Comparison of ENCODE assay signal across 8 cellular contexts in genomic region chr19:10695401-10696398, GRCh38. TPM values are rescaled to one million over a fixed set of nuclear protein-coding genes. Genes with fewer than 3 reads are reported as not detected.
DNase-seq lines count a peak whose midpoint lies in the region; ATAC-seq and TF ChIP-seq lines count a peak whose summit lies in the region.

No MANE protein-coding gene starts in this region.

- no peaks in the 10 kb centered on the region for H3K27me3 ChIP-seq in BE2C

- DNase-seq in BE2C (peak; percentile 98), LHCN-M2 (ENCODE audit: low read depth) (peak; percentile 68), RPMI7951 (ENCODE audit: low read depth) (peak; percentile 94), fibroblast of gingiva (ENCODE audit: low read depth) (peak; percentile 88), natural killer cell (peak; percentile 81)
- DNase-seq in activated T-helper 1 cell treated with anti-CD3 and anti-CD28 coated beads, Interleukin-12 subunit alpha, Interleukin-12 subunit beta, Interleukin-2, Interleukin-4 antibody, amounts not matched to agents 30 ng/mL and 10 ng/mL and 1 ng/mL, durations not matched to agents 14 hours and 24 hours and 36 hours (ENCODE audit: low spot score), result peak; percentile 91
- peak; percentile 82 to 92 for DNase-seq in stimulated activated effector memory CD8-positive, alpha-beta T cell treated with anti-CD3 and anti-CD28 coated beads, Interleukin-12 subunit alpha, Interleukin-12 subunit beta, amount 100 ng/mL, for 72 hours (ENCODE audit: low spot score in 2 of 2)

- H3K9me3 Mint-ChIP-seq in activated T-helper 1 cell treated with anti-CD3 and anti-CD28 coated beads, Interleukin-12 subunit alpha, Interleukin-12 subunit beta, Interleukin-2, Interleukin-4 antibody, amounts not matched to agents 30 ng/mL and 10 ng/mL and 1 ng/mL, durations not matched to agents 14 hours and 24 hours and 36 hours, result no peaks in the 10 kb centered on the region
- no peaks in the 10 kb centered on the region for H3K9me3 Mint-ChIP-seq in natural killer cell
- H3K9me3 Mint-ChIP-seq in stimulated activated effector memory CD8-positive, alpha-beta T cell treated with anti-CD3 and anti-CD28 coated beads, Interleukin-12 subunit alpha, Interleukin-12 subunit beta, amount 100 ng/mL, for 72 hours, result no peaks in the 10 kb centered on the region

- peak overlapping the region; percentile 55 for H3K4me3 Mint-ChIP-seq in activated T-helper 1 cell treated with anti-CD3 and anti-CD28 coated beads, Interleukin-12 subunit alpha, Interleukin-12 subunit beta, Interleukin-2, Interleukin-4 antibody, amounts not matched to agents 30 ng/mL and 10 ng/mL and 1 ng/mL, durations not matched to agents 14 hours and 24 hours and 36 hours
- H3K4me3 Mint-ChIP-seq in natural killer cell, result peak overlapping the region; percentile 96
- H3K4me3 Mint-ChIP-seq in stimulated activated effector memory CD8-positive, alpha-beta T cell treated with anti-CD3 and anti-CD28 coated beads, Interleukin-12 subunit alpha, Interleukin-12 subunit beta, amount 100 ng/mL, for 72 hours, result peak overlapping the region; percentile 82

- peaks cover 15% of the 10 kb centered on the region for H3K36me3 Mint-ChIP-seq in activated T-helper 1 cell treated with anti-CD3 and anti-CD28 coated beads, Interleukin-12 subunit alpha, Interleukin-12 subunit beta, Interleukin-2, Interleukin-4 antibody, amounts not matched to agents 30 ng/mL and 10 ng/mL and 1 ng/mL, durations not matched to agents 14 hours and 24 hours and 36 hours (ENCODE audit: low read depth)
- H3K36me3 Mint-ChIP-seq in natural killer cell, result no peaks in the 10 kb centered on the region
- peaks cover 29% of the 10 kb centered on the region for H3K36me3 Mint-ChIP-seq in stimulated activated effector memory CD8-positive, alpha-beta T cell treated with anti-CD3 and anti-CD28 coated beads, Interleukin-12 subunit alpha, Interleukin-12 subunit beta, amount 100 ng/mL, for 72 hours

- H3K27ac Mint-ChIP-seq in activated T-helper 1 cell treated with anti-CD3 and anti-CD28 coated beads, Interleukin-12 subunit alpha, Interleukin-12 subunit beta, Interleukin-2, Interleukin-4 antibody, amounts not matched to agents 30 ng/mL and 10 ng/mL and 1 ng/mL, durations not matched to agents 14 hours and 24 hours and 36 hours, result no peak overlapping the region
- peak overlapping the region; percentile 43 to 88 for H3K27ac Mint-ChIP-seq in natural killer cell
- H3K27ac Mint-ChIP-seq in stimulated activated effector memory CD8-positive, alpha-beta T cell treated with anti-CD3 and anti-CD28 coated beads, Interleukin-12 subunit alpha, Interleukin-12 subunit beta, amount 100 ng/mL, for 72 hours, result peak overlapping the region; percentile 82

- intact Hi-C loops in activated T-helper 1 cell treated with anti-CD3 and anti-CD28 coated beads, Interleukin-12 subunit alpha, Interleukin-12 subunit beta, Interleukin-2, Interleukin-4 antibody, amounts not matched to agents 30 ng/mL and 10 ng/mL and 1 ng/mL, durations not matched to agents 14 hours and 24 hours and 36 hours (cut with micrococcal nuclease), result loop anchor here (1.0 to 10.0 kb wide), 5 partner anchors 93 to 361 kb away; partner anchors contain the start of genes CDC37, ICAM3, KEAP1 and KRI1
- intact Hi-C loops in natural killer cell (cut with micrococcal nuclease), result loop anchor here (5.0 kb wide), 1 partner anchor 38 kb away; no protein-coding TSS in a partner anchor

- H3K36me3 ChIP-seq in BE2C, result peaks cover 24% of the 10 kb centered on the region

- H3K4me1 Mint-ChIP-seq in activated T-helper 1 cell treated with anti-CD3 and anti-CD28 coated beads, Interleukin-12 subunit alpha, Interleukin-12 subunit beta, Interleukin-2, Interleukin-4 antibody, amounts not matched to agents 30 ng/mL and 10 ng/mL and 1 ng/mL, durations not matched to agents 14 hours and 24 hours and 36 hours (ENCODE audit: low read depth), result peaks cover 26% of the 10 kb centered on the region
- peaks cover 18 to 19% of the 10 kb centered on the region in 2 donors for H3K4me1 Mint-ChIP-seq in natural killer cell
- peaks cover 34% of the 10 kb centered on the region for H3K4me1 Mint-ChIP-seq in stimulated activated effector memory CD8-positive, alpha-beta T cell treated with anti-CD3 and anti-CD28 coated beads, Interleukin-12 subunit alpha, Interleukin-12 subunit beta, amount 100 ng/mL, for 72 hours

- no peaks in the 10 kb centered on the region; the same call in 1 of the 2 replicates for H3K4me1 ChIP-seq in BE2C

- TF ChIP-seq CTCF in BE2C (IDR thresholded peaks at IDR 0.05; ENCODE audit: low read depth, low read length), result no peak
- TF ChIP-seq CTCF in natural killer cell (IDR thresholded peaks at IDR 0.05), result no peak

- peaks cover 6% of the 10 kb centered on the region for H3K27me3 Mint-ChIP-seq in activated T-helper 1 cell treated with anti-CD3 and anti-CD28 coated beads, Interleukin-12 subunit alpha, Interleukin-12 subunit beta, Interleukin-2, Interleukin-4 antibody, amounts not matched to agents 30 ng/mL and 10 ng/mL and 1 ng/mL, durations not matched to agents 14 hours and 24 hours and 36 hours (ENCODE audit: insufficient read depth)
- H3K27me3 Mint-ChIP-seq in natural killer cell (ENCODE audit: low read depth in 2 of 2), result peaks cover 3 to 6% of the 10 kb centered on the region in 2 donors

- H3K4me3 ChIP-seq in BE2C (ENCODE audit: low read depth, low read length), result peak overlapping the region; percentile 57

- no peaks in the 10 kb centered on the region for H3K9me3 ChIP-seq in BE2C

- ATAC-seq in GM21360 (IDR thresholded peaks at IDR 0.05; ENCODE audit: unreplicated experiment) (peak; percentile 66), natural killer cell (peak; percentile 93 to 98 (median 98))
- ATAC-seq in stimulated activated effector memory CD8-positive, alpha-beta T cell treated with anti-CD3 and anti-CD28 coated beads, Interleukin-12 subunit alpha, Interleukin-12 subunit beta, amount 100 ng/mL, for 72 hours, result peak; percentile 96

RNA-seq across cellular contexts. Expression of gene QTRT1, which starts 5.5 kb away (rescaled TPM):
- 169 TPM for polyA plus RNA-seq in BE2C (2012; ENCODE audit: insufficient read depth, insufficient read length, low read depth)
- total RNA-seq in LHCN-M2 (2014; rRNA removed), result 37.8 and 41.4 TPM in 2 replicates
- 39.2 TPM for polyA plus RNA-seq in LHCN-M2 (2012)
- total RNA-seq in RPMI7951 (2014; rRNA removed; shearing (Covaris generic)), result 18.4 and 25.5 TPM in 2 replicates
- total RNA-seq in activated T-helper 1 cell treated with anti-CD3 and anti-CD28 coated beads, Interleukin-12 subunit alpha, Interleukin-12 subunit beta, Interleukin-2, Interleukin-4 antibody, amounts not matched to agents 30 ng/mL and 10 ng/mL and 1 ng/mL, durations not matched to agents 14 hours and 24 hours and 36 hours, result 93.7 and 101 TPM in 2 replicates
- 10 to 100 TPM; 29.0 to 37.5 (median 29.9) TPM for total RNA-seq in natural killer cell

RNA-seq across cellular contexts. Expression of gene DNM2, which starts 22.2 kb away (rescaled TPM):
- polyA plus RNA-seq in BE2C (2012; ENCODE audit: insufficient read depth, insufficient read length, low read depth), result 173 TPM
- total RNA-seq in LHCN-M2 (2014; rRNA removed) (75.3 and 80.3 TPM in 2 replicates), natural killer cell (100 to 1,000 TPM; 419 to 491 (median 428) TPM)
- 87.0 TPM for polyA plus RNA-seq in LHCN-M2 (2012)
- 46.6 and 77.3 TPM in 2 replicates for total RNA-seq in RPMI7951 (2014; rRNA removed; shearing (Covaris generic))
- total RNA-seq in activated T-helper 1 cell treated with anti-CD3 and anti-CD28 coated beads, Interleukin-12 subunit alpha, Interleukin-12 subunit beta, Interleukin-2, Interleukin-4 antibody, amounts not matched to agents 30 ng/mL and 10 ng/mL and 1 ng/mL, durations not matched to agents 14 hours and 24 hours and 36 hours, result 236 and 240 TPM in 2 replicates

RNA-seq across cellular contexts. Expression of gene ILF3, which starts 41.6 kb away (rescaled TPM):
- 341 TPM for polyA plus RNA-seq in BE2C (2012; ENCODE audit: insufficient read depth, insufficient read length, low read depth)
- total RNA-seq in LHCN-M2 (2014; rRNA removed), result 143 and 172 TPM in 2 replicates
- polyA plus RNA-seq in LHCN-M2 (2012), result 140 TPM
- 102 and 107 TPM in 2 replicates for total RNA-seq in RPMI7951 (2014; rRNA removed; shearing (Covaris generic))
- 536 and 558 TPM in 2 replicates for total RNA-seq in activated T-helper 1 cell treated with anti-CD3 and anti-CD28 coated beads, Interleukin-12 subunit alpha, Interleukin-12 subunit beta, Interleukin-2, Interleukin-4 antibody, amounts not matched to agents 30 ng/mL and 10 ng/mL and 1 ng/mL, durations not matched to agents 14 hours and 24 hours and 36 hours
- 100 to 1,000 TPM; 329 to 365 (median 332) TPM for total RNA-seq in natural killer cell

Comparison
In these comparisons a context has a peak if more than half of its experiments do, and no peak if none do; other contexts are left out.
1. Peak in every context shown above with its lines: DNase-seq, ATAC-seq and H3K4me3 ChIP-seq.